8 cellular contexts compared by ENCODE assay signal in the genomic region with DNA sequence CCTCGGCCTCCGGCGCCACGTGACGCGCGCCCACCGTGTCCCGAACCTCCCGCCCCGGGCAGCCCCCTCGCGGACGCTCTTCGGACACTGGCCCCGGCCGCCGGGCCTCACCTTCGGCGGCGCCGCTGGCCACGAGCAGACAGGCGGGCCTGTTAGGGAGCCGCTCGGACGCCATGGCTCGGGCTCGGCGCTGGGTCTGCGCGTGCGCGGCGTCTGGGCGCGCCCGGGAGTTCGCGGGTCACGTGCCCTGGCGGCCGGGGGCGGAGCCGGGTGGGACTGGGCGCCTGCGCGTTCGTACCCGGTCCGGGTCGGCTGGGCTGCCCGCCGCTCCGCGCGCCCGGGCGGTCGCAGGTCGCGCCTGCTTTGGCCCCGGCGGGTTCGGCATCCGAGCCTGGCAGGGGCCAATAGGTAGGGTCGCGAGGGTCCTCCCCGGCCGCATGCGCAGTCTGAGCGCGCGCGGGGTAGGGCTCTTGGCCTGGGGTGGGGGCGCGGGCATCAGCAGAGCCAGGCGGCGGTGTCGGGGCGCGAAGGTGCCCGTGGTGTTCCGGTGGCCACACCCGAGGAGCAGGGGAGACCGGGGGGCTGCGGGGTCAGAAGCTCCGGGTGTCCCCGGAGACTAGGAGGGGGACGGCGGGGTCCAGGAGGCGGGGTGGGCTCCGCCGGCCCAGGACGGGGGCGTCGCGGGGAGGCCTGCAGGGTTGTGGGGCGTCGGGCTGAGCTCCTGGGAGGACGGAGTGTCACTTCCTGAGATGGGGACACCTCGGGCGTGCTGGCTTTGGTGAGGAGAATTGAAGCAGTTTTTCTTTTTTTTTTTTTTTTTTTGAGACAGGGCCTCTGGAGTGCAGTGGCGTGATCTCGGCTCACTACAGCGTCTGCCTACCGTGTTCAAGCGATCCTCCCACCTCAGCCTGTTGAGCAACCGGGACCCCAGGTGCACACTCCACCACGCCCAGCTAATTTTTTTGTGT. TPM values are rescaled to one million over a fixed set of nuclear protein-coding genes. Genes with fewer than 3 reads are reported as not detected.
DNase-seq lines count a peak whose midpoint lies in the region; ATAC-seq and TF ChIP-seq lines count a peak whose summit lies in the region.

A gene with protein sequence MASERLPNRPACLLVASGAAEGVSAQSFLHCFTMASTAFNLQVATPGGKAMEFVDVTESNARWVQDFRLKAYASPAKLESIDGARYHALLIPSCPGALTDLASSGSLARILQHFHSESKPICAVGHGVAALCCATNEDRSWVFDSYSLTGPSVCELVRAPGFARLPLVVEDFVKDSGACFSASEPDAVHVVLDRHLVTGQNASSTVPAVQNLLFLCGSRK (minus strand): TSS at position 200 of the 968 bp plus-strand sequence. CDS start 25 bp downstream, at position 175.

- no peaks in the 10 kb centered on the region for H3K36me3 Mint-ChIP-seq in T-cell

- intact Hi-C loops in heart left ventricle (cut with DNase I) (loop anchor here in 1 of 10 donors (1.0 kb wide), 1 partner anchor 21 kb away; a partner anchor contains a TSS), posterior vena cava (cut with DNase I) (no loop called here)

- 1 to 4% (median 1%) methylated on average over 34 to 110 of the region's 110 CpGs for WGBS in heart left ventricle, 4 donors
- 1 to 2% methylated on average over 38 to 50 of the region's 110 CpGs for WGBS in upper lobe of left lung, 2 donors

- H3K36me3 ChIP-seq in adipocyte (ENCODE audit: control insufficient read depth, insufficient read depth, low read length, severe bottlenecking) = peaks cover 26% of the 10 kb centered on the region
- H3K36me3 ChIP-seq in heart left ventricle = peaks cover 0 to 23% (median 10%) of the 10 kb centered on the region in 9 donors
- H3K36me3 ChIP-seq in upper lobe of left lung = peaks cover 0 to 18% (median 15%) of the 10 kb centered on the region in 4 donors

- H3K9ac ChIP-seq in adipocyte (ENCODE audit: low read length) = peak within 1 kb of the TSS; percentile 91

- CTCF ChIA-PET in T-cell (lab: Charles Lee) = no interaction called here

- peak within 1 kb of the TSS; percentile 92 for H3K4me3 ChIP-seq in GM12865 (ENCODE audit: low read depth, low read length)
- peak within 1 kb of the TSS; percentile 91 for H3K4me3 ChIP-seq in adipocyte (ENCODE audit: low read length)
- peak within 1 kb of the TSS; percentile 53 to 100 (median 92) for H3K4me3 ChIP-seq in heart left ventricle
- peak within 1 kb of the TSS; percentile 67 to 99 (median 88) for H3K4me3 ChIP-seq in upper lobe of left lung

- H3K9me3 Mint-ChIP-seq in T-cell = no peaks in the 10 kb centered on the region

- POLR2A ChIA-PET in T-cell (lab: Charles Lee) = interaction anchor here in 1 of 2 donors (0.6 to 0.7 kb wide), 3 partner anchors 16 to 146 kb away, joined by 3 to 4 read pairs (median 4); no protein-coding TSS in a partner anchor

- H3K4me1 ChIP-seq in adipocyte (ENCODE audit: control insufficient read depth, insufficient read depth, low read length) = peaks cover 20% of the 10 kb centered on the region
- H3K4me1 ChIP-seq in heart left ventricle = peaks cover 0 to 44% (median 27%) of the 10 kb centered on the region in 12 donors
- peaks cover 15 to 46% (median 32%) of the 10 kb centered on the region in 4 donors for H3K4me1 ChIP-seq in upper lobe of left lung

- peak in 1 of 2 donors; percentile 92 for TF ChIP-seq POLR2A in heart left ventricle (IDR thresholded peaks at IDR 0.05)
- TF ChIP-seq POLR2A in upper lobe of left lung (IDR thresholded peaks at IDR 0.05) = peak in 3 of 4 donors; percentile 63 to 93 (median 74)

- peaks cover 16 to 28% (median 27%) of the 10 kb centered on the region in 3 donors for H3K4me1 Mint-ChIP-seq in T-cell

- H3K9me3 ChIP-seq in adipocyte (ENCODE audit: control insufficient read depth, low read length) (no peaks in the 10 kb centered on the region), heart left ventricle (no peaks in the 10 kb centered on the region), upper lobe of left lung (no peaks in the 10 kb centered on the region)

- H3K27me3 ChIP-seq in adipocyte (replicated peaks; ENCODE audit: control insufficient read depth, insufficient read depth, low read length) = no peaks in the 10 kb centered on the region
- no peaks in the 10 kb centered on the region for H3K27me3 ChIP-seq in heart left ventricle
- no peaks in the 10 kb centered on the region for H3K27me3 ChIP-seq in upper lobe of left lung

- peak within 1 kb of the TSS; percentile 76 to 80 (median 79) for H3K4me3 Mint-ChIP-seq in T-cell

- DNase-seq in GM12865 (ENCODE audit: low read depth) (peak; percentile 93), NCI-H128 (lab: John Stamatoyannopoulos, UW; ENCODE audit: unreplicated experiment) (peak; percentile 62), T-cell (peak; percentile 80 to 95 (median 91)), adipocyte (ENCODE audit: low read depth) (peak; percentile 96), heart left ventricle (peak; percentile 92 to 97 (median 94)), posterior vena cava (ENCODE audit: low spot score) (peak; percentile 98), upper lobe of left lung (peak; percentile 93 to 100)

- H3K27ac Mint-ChIP-seq in T-cell = peak within 1 kb of the TSS; percentile 57 to 66

- H3K27ac ChIP-seq in heart left ventricle = peak within 1 kb of the TSS; percentile 22 to 94 (median 84)
- H3K27ac ChIP-seq in upper lobe of left lung = peak within 1 kb of the TSS; percentile 84 to 92 (median 88)

- H3K27me3 Mint-ChIP-seq in T-cell = no peaks in the 10 kb centered on the region

- TF ChIP-seq CTCF in GM12865 (IDR thresholded peaks at IDR 0.05; ENCODE audit: insufficient read depth, low read depth, low read length, missing control alignments) (no peak), heart left ventricle (IDR thresholded peaks at IDR 0.05) (peak in 1 of 12 donors; percentile 8), upper lobe of left lung (IDR thresholded peaks at IDR 0.05) (peak in 2 of 6 experiments; percentile 20 to 38)

- TF ChIP-seq EP300 in upper lobe of left lung (IDR thresholded peaks at IDR 0.05) = no peak

- ATAC-seq in HG02642 (IDR thresholded peaks at IDR 0.05; ENCODE audit: poor library complexity, unreplicated experiment) (peak; percentile 79), T-cell (replicated peaks in 1 of 4) (peak; percentile 89 to 93 (median 90)), heart left ventricle (peak; percentile 80 to 95 (median 92)), upper lobe of left lung (ENCODE audit: low FRiP score in 2 of 2) (peak; percentile 81 to 97)

RNA-seq across cellular contexts. Expression of the gene that starts here (rescaled TPM):
- 10 to 100 TPM; 40.8 to 73.5 (median 70.2) TPM for total RNA-seq in T-cell
- 10 to 100 TPM; 13.4 to 30.8 (median 21.5) TPM for total RNA-seq in heart left ventricle
- 10 to 100 TPM; 20.4 to 20.5 TPM for polyA plus RNA-seq in heart left ventricle
- 10 to 100 TPM; 33.0 to 38.8 TPM for total RNA-seq in posterior vena cava
- 10 to 100 TPM; 14.8 to 77.7 (median 63.6) TPM for total RNA-seq in upper lobe of left lung

Comparison
In these comparisons a context has a peak if more than half of its experiments do, and no peak if none do; other contexts are left out.
1. Peak in every context shown above with its lines: DNase-seq, ATAC-seq, H3K4me3 ChIP-seq and H3K27ac ChIP-seq.